Comparison of ENCODE assay signal across 18 cellular contexts in the genomic region with DNA sequence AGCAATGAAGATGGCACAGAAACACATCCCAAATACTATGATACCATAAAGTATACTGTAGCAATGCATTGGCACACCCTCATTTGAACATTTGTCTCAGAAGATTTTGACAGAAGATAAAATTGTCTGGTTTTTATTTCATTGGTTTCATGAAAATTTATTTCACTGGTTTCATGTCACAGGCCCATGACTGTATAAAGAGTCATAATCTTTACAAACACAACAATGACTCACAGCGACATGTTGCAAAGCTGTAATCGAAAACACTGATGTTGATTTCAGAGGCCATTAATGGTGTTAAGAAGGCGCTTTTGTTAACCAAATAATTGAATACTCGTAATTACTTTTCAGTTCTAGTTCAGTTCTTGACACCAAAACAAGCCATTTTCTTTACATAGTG. TPM values are rescaled to one million over a fixed set of nuclear protein-coding genes. Genes with fewer than 3 reads are reported as not detected.
"Had no signal": no experiment of that assay in that cellular context is flagged by ENCODE, and none has a peak within 500 bp of the region (broad histone marks: within the 10 kb centered on the region; RNA-seq: fewer than 3 reads in every experiment).

No MANE protein-coding gene starts in this region.

- H3K9me3 ChIP-seq: ascending aorta, colonic mucosa, tibial artery, vagina had no signal

- H3K4me1 ChIP-seq: ascending aorta, colonic mucosa, tibial artery, vagina had no signal

- H3K27me3 Mint-ChIP-seq: activated naive CD8-positive, alpha-beta T cell treated with anti-CD3 and anti-CD28 coated beads, Interleukin-2, amount 50 U/mL, for 24 hours; naive B cell; T-cell had no signal

- H3K4me3 Mint-ChIP-seq: activated naive CD8-positive, alpha-beta T cell treated with anti-CD3 and anti-CD28 coated beads, Interleukin-2, amount 50 U/mL, for 24 hours; naive B cell; T-cell had no signal

- H3K27me3 ChIP-seq: ascending aorta, colonic mucosa, tibial artery, vagina had no signal

- H3K36me3 ChIP-seq: ascending aorta, colonic mucosa, tibial artery, vagina, WERI-Rb-1 had no signal

- H3K27ac Mint-ChIP-seq: activated naive CD8-positive, alpha-beta T cell treated with anti-CD3 and anti-CD28 coated beads, Interleukin-2, amount 50 U/mL, for 24 hours; naive B cell; T-cell had no signal

- DNase-seq: activated CD4-positive, alpha-beta T cell treated with anti-CD3 and anti-CD28 coated beads for 48 hours; activated gamma-delta T cell treated with Interleukin-2 at 50 U/mL for 16 hours; activated naive CD8-positive, alpha-beta T cell treated with anti-CD3 and anti-CD28 coated beads, Interleukin-2, amount 50 U/mL, for 24 hours; caudate nucleus; colonic mucosa; hippocampal formation; naive B cell; posterior cingulate gyrus; right cardiac atrium; small intestine; T-cell; T1000; tibial artery; WERI-Rb-1 had no signal

- H3K4me1 Mint-ChIP-seq: naive B cell had no signal

- H3K36me3 Mint-ChIP-seq: naive B cell, T-cell had no signal

- H3K27ac ChIP-seq: ascending aorta, colonic mucosa, tibial artery, vagina, WERI-Rb-1 had no signal

- H3K4me3 ChIP-seq: ascending aorta, colonic mucosa, lung, tibial artery, vagina had no signal

- H3K9me3 Mint-ChIP-seq: activated naive CD8-positive, alpha-beta T cell treated with anti-CD3 and anti-CD28 coated beads, Interleukin-2, amount 50 U/mL, for 24 hours; naive B cell; T-cell had no signal

RNA-seq across cellular contexts. Expression of a gene that starts 8.1 kb away (rescaled TPM):
- total RNA-seq: ascending aorta, glomerular endothelial cell had no signal
